2 cellular contexts compared by ENCODE assay signal in genomic region chr11:47707248-47707786, GRCh38. TPM values are rescaled to one million over a fixed set of nuclear protein-coding genes. Genes with fewer than 3 reads are reported as not detected.
"Had no signal": no experiment of that assay in that cellular context is flagged by ENCODE, and none has a peak within 500 bp of the region (broad histone marks: within the 10 kb centered on the region; RNA-seq: fewer than 3 reads in every experiment).

No MANE protein-coding gene starts in this region.

RNA-seq across cellular contexts. Expression of gene AGBL2, which starts 7.9 kb away (rescaled TPM):
- total RNA-seq: right atrium auricular region had no signal
- polyA plus RNA-seq: smooth muscle cell had no signal
